In the genomic region with DNA sequence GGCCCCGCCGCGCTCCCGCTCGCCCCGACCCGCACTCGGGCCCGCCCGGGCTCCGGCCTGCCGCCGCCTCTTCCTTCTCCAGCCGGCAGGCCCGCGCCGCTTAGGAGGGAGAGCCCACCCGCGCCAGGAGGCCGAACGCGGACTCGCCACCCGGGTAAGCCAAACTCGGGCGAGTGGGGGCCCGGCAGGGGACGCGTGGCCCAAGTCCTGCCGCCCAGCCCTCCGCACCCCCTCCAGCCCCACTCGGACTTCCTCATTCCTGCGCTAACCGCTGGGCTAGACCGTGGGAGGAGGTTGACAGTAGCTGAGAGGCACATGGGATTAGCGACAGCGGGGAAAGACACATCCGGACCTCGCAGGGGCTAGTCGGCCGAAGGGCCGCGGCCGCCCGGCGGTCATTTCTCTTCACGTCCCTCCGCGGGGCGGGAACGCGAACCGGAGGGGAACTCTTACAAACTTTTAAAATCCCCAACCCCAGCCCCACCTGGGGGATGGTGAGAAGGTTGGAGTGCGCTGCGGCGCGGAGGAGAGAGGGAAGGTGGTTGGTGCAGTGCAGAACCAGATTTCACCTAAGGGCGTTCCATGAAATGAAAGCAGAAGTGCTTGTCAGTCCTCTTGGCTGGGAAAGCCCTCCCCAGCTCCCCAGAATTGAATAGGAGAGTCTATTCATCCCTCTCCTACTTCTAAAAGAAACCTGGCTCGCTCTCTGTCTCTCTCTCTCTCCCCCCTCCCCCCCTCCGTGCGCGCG, we compare ENCODE assay signal across 8 cellular contexts. TPM values are rescaled to one million over a fixed set of nuclear protein-coding genes. Genes with fewer than 3 reads are reported as not detected.
DNase-seq lines count a peak whose midpoint lies in the region; ATAC-seq, FAIRE-seq and TF ChIP-seq lines count a peak whose summit lies in the region.

No MANE protein-coding gene starts in this region.

- H3K9me2 ChIP-seq in neural cell (ENCODE audit: insufficient read depth, low read length) = no peaks in the 10 kb centered on the region

- no peaks in the 10 kb centered on the region for H4K20me1 ChIP-seq in neural cell (ENCODE audit: insufficient read depth)

- peak overlapping the region; percentile 58 for H2AFZ ChIP-seq in neural cell (ENCODE audit: low read depth, low read length)

- H3K27me3 ChIP-seq in neural cell (ENCODE audit: insufficient read depth, low read depth, low read length) = no peaks in the 10 kb centered on the region

- peak; percentile 37 for ATAC-seq in GM21390 (IDR thresholded peaks at IDR 0.05; ENCODE audit: unreplicated experiment)

- no peak for TF ChIP-seq EP300 in neural cell (conservative IDR thresholded peaks at IDR 0.05; ENCODE audit: poor library complexity, severe bottlenecking)

- no peak for TF ChIP-seq RAD21 in neural cell (conservative IDR thresholded peaks at IDR 0.05)

- TF ChIP-seq CTCF in fibroblast of the aortic adventitia (IDR thresholded peaks at IDR 0.05; ENCODE audit: insufficient read depth, low read length) = peak; percentile 4
- peak; percentile 20 for TF ChIP-seq CTCF in neural cell (IDR thresholded peaks at IDR 0.05; ENCODE audit: poor library complexity, severe bottlenecking)

- H3K4me3 ChIP-seq in fibroblast of the aortic adventitia (ENCODE audit: low read depth, low read length) (peak overlapping the region; percentile 86), neural cell (ENCODE audit: low read length) (peak overlapping the region; percentile 85)

- H3K36me3 ChIP-seq in neural cell (ENCODE audit: insufficient read depth, low read length) = no peaks in the 10 kb centered on the region

- peak overlapping the region; percentile 75 for H3K9ac ChIP-seq in neural cell (ENCODE audit: low read length)

- H3K27ac ChIP-seq in neural cell (ENCODE audit: low read length) = peak overlapping the region; percentile 62
- H3K27ac ChIP-seq in substantia nigra (ENCODE audit: low read depth, low read length, poor library complexity, severe bottlenecking) = peak overlapping the region; percentile 95

- DNase-seq in DMS 273 treated with DMSO at 0.1 percent for 48 hours (lab: John Stamatoyannopoulos, UW) (peak; percentile 37), HTR-8/SVneo (ENCODE audit: insufficient read length, low spot score) (peak; percentile 25), RCC 7860 (ENCODE audit: low spot score) (peak; percentile 77), fibroblast of the aortic adventitia (ENCODE audit: low read depth) (peak; percentile 71), substantia nigra (lab: John Stamatoyannopoulos, UW) (peak; percentile 18 to 85 (median 67))
- DNase-seq in activated effector memory CD4-positive, alpha-beta T cell treated with anti-CD3 and anti-CD28 coated beads, Interleukin-2, amount 50 U/mL, for 16 hours = peak; percentile 85

- H3K79me2 ChIP-seq in neural cell (replicated peaks; ENCODE audit: insufficient read depth, low read length) = no peaks in the 10 kb centered on the region

- peak overlapping the region; percentile 77 for H3K4me2 ChIP-seq in neural cell (ENCODE audit: low read length)

- no peaks in the 10 kb centered on the region for H3F3A ChIP-seq in neural cell (ENCODE audit: insufficient read depth, low read length, poor library complexity, severe bottlenecking)

- H3K9me3 ChIP-seq in neural cell (ENCODE audit: low read length) = no peaks in the 10 kb centered on the region

- FAIRE-seq in HTR-8/SVneo (lab: Jason Lieb, UNC) = no peak
- no peak for FAIRE-seq in RCC 7860 (lab: Jason Lieb, UNC)

TF ChIP-seq in neural cell, 6 proteins besides CTCF, POLR2A, EP300 and RAD21:
- TF ChIP-seq MXI1 (conservative IDR thresholded peaks at IDR 0.05; ENCODE audit: poor library complexity, severe bottlenecking) = peak; percentile 56
- peak; percentile 28 for TF ChIP-seq POLR2AphosphoS5 (IDR thresholded peaks at IDR 0.05)
- no peak for TF ChIP-seq TAF1 (IDR thresholded peaks at IDR 0.05; ENCODE audit: low read depth)
- TF ChIP-seq, protein P1, sequence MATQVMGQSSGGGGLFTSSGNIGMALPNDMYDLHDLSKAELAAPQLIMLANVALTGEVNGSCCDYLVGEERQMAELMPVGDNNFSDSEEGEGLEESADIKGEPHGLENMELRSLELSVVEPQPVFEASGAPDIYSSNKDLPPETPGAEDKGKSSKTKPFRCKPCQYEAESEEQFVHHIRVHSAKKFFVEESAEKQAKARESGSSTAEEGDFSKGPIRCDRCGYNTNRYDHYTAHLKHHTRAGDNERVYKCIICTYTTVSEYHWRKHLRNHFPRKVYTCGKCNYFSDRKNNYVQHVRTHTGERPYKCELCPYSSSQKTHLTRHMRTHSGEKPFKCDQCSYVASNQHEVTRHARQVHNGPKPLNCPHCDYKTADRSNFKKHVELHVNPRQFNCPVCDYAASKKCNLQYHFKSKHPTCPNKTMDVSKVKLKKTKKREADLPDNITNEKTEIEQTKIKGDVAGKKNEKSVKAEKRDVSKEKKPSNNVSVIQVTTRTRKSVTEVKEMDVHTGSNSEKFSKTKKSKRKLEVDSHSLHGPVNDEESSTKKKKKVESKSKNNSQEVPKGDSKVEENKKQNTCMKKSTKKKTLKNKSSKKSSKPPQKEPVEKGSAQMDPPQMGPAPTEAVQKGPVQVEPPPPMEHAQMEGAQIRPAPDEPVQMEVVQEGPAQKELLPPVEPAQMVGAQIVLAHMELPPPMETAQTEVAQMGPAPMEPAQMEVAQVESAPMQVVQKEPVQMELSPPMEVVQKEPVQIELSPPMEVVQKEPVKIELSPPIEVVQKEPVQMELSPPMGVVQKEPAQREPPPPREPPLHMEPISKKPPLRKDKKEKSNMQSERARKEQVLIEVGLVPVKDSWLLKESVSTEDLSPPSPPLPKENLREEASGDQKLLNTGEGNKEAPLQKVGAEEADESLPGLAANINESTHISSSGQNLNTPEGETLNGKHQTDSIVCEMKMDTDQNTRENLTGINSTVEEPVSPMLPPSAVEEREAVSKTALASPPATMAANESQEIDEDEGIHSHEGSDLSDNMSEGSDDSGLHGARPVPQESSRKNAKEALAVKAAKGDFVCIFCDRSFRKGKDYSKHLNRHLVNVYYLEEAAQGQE (IDR thresholded peaks at IDR 0.05; ENCODE audit: borderline replicate concordance) = no peak

RNA-seq across cellular contexts. Expression of a gene that starts 0.7 kb away (rescaled TPM):
- 17.3 and 21.3 TPM in 2 replicates for total RNA-seq in fibroblast of the aortic adventitia (ENCODE audit: low replicate concordance)
- 4.5 and 8.6 TPM in 2 replicates for polyA plus RNA-seq in neural cell
- polyA minus RNA-seq in neural cell = 3.5 and 7.1 TPM in 2 replicates

Comparison
In these comparisons a context has a peak if more than half of its experiments do, and no peak if none do; other contexts are left out.
1. Peak in every context shown above with its lines: DNase-seq, ATAC-seq, H3K4me3 ChIP-seq and H3K27ac ChIP-seq.
2. DNase-seq: peak in every context shown above with its lines; median percentile 85 in activated effector memory CD4-positive, alpha-beta T cell treated with anti-CD3 and anti-CD28 coated beads, Interleukin-2, amount 50 U/mL, for 16 hours; 77 in RCC 7860; 71 in fibroblast of the aortic adventitia; 67 in substantia nigra; 37 in DMS 273 treated with DMSO at 0.1 percent for 48 hours; 25 in HTR-8/SVneo.